18 cellular contexts compared by ENCODE assay signal in the genomic region with DNA sequence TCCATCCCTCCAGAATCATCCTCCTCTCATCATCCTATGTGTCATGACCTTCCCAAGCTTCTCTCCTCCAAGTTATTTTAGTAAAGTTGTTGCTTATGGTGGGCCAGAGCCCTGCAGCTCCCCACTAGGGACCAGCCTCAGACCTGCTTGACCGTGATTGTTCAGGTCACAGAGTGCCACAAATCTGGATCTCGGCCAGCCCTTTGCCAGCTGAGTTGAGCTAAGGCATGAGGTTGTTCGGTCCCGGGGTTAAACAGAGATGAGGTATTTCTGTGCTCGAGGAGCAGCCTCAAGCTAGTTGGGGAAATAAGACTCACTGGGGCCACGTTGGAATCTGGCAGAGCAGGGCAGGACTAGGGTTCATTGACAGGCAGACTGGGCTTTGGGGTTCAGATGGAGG.
A peak's percentile ranks its signal among the peaks of the same experiment; 100 is the strongest.
DNase-seq lines count a peak whose midpoint lies in the region; ATAC-seq and TF ChIP-seq lines count a peak whose summit lies in the region.
"Had no signal": no experiment of that assay in that cellular context is flagged by ENCODE, and none has a peak within 500 bp of the region (broad histone marks: within the 10 kb centered on the region; RNA-seq: fewer than 3 reads in every experiment).

No MANE protein-coding gene starts in this region.

- H3K27me3 Mint-ChIP-seq in endothelial cell (ENCODE audit: unreplicated experiment), result peaks cover 15% of the 10 kb centered on the region
- H3K27me3 Mint-ChIP-seq: CD8-positive, alpha-beta memory T cell had no signal

- no peak for TF ChIP-seq CTCF in HL-60 (IDR thresholded peaks at IDR 0.05; ENCODE audit: insufficient read depth, low read length)
- no peak for TF ChIP-seq CTCF in endothelial cell (IDR thresholded peaks at IDR 0.05; ENCODE audit: unreplicated experiment)

- no peaks in the 10 kb centered on the region for H3K9me3 Mint-ChIP-seq in endothelial cell (ENCODE audit: unreplicated experiment)
- H3K9me3 Mint-ChIP-seq: CD8-positive, alpha-beta memory T cell had no signal

- no peak overlapping the region for H4K8ac ChIP-seq in trophoblast cell (ENCODE audit: low read depth, low read length)

- peaks cover 53% of the 10 kb centered on the region for H3K36me3 Mint-ChIP-seq in endothelial cell (ENCODE audit: low read depth, unreplicated experiment)

- H4K12ac ChIP-seq in trophoblast cell (ENCODE audit: low read depth, low read length), result no peak overlapping the region

- H3K4me3 Mint-ChIP-seq in endothelial cell (ENCODE audit: unreplicated experiment), result peak overlapping the region; percentile 54

- H4K91ac ChIP-seq in trophoblast cell (ENCODE audit: low read depth, low read length), result no peak overlapping the region

- H3K36me3 ChIP-seq in BLaER1 (peaks cover 95% of the 10 kb centered on the region), trophoblast cell (ENCODE audit: control insufficient read depth in 1 of 2, insufficient read depth in 2 of 2, low read length in 2 of 2) (peaks cover 48 to 58% of the 10 kb centered on the region in 2 experiments)

- no peak overlapping the region for H3K27ac Mint-ChIP-seq in endothelial cell (ENCODE audit: unreplicated experiment)

- H3K4me1 Mint-ChIP-seq in endothelial cell (ENCODE audit: unreplicated experiment), result peaks cover 7% of the 10 kb centered on the region

- H3K18ac ChIP-seq in trophoblast cell (ENCODE audit: low read length), result peak overlapping the region; percentile 21

- H2BK5ac ChIP-seq in trophoblast cell (ENCODE audit: low read depth, low read length, poor library complexity), result no peak overlapping the region

- H3K4me3 ChIP-seq in BLaER1 (no peak overlapping the region), HL-60 (replicated peaks; ENCODE audit: insufficient read depth, low read length) (no peak overlapping the region), trophoblast cell (ENCODE audit: low read depth, low read length) (no peak overlapping the region)
- H3K4me3 ChIP-seq: MG63, SK-N-MC had no signal

- H3K4me1 ChIP-seq in BLaER1, result peaks cover 55% of the 10 kb centered on the region
- H3K4me1 ChIP-seq in trophoblast cell (ENCODE audit: control insufficient read depth in 1 of 2, insufficient read depth in 2 of 2, low read length in 2 of 2), result peaks cover 27 to 33% of the 10 kb centered on the region in 2 experiments

- no CpG with 5 or more reads among the region's 6 CpGs for WGBS in trophoblast cell (ENCODE audit: extremely low coverage, insufficient coverage, insufficient read length)

- H3K23ac ChIP-seq in trophoblast cell (ENCODE audit: low read length), result no peak overlapping the region

- H3K4ac ChIP-seq in trophoblast cell (ENCODE audit: low read depth, low read length), result peak overlapping the region; percentile 14

- H3K9ac ChIP-seq in BLaER1 (peak overlapping the region; percentile 7; the same call in 1 of the 2 replicates), trophoblast cell (ENCODE audit: low read length) (no peak overlapping the region)

- no peak for ATAC-seq in HG02870 (IDR thresholded peaks at IDR 0.05; ENCODE audit: unreplicated experiment)
- no peak for ATAC-seq in GM18907 (IDR thresholded peaks at IDR 0.05; ENCODE audit: unreplicated experiment)

- H3K79me1 ChIP-seq in trophoblast cell (ENCODE audit: low read length), result peaks cover 6% of the 10 kb centered on the region

- peaks cover 4% of the 10 kb centered on the region for H3K79me2 ChIP-seq in trophoblast cell (ENCODE audit: control insufficient read depth, insufficient read depth, low read length, poor library complexity)

- H2BK120ac ChIP-seq in trophoblast cell (ENCODE audit: insufficient read depth, low read length, poor library complexity), result peak overlapping the region; percentile 31

- peak overlapping the region; percentile 14; the same call in 1 of the 2 replicates for H3K4me2 ChIP-seq in BLaER1
- H3K4me2 ChIP-seq in trophoblast cell (ENCODE audit: low read length), result no peak overlapping the region

- no peak overlapping the region for H2AFZ ChIP-seq in trophoblast cell (ENCODE audit: insufficient read depth, low read length, poor library complexity)

- peaks cover 9% of the 10 kb centered on the region; the same call in 1 of the 2 replicates for H3K9me3 ChIP-seq in BLaER1
- no peaks in the 10 kb centered on the region for H3K9me3 ChIP-seq in trophoblast cell (ENCODE audit: insufficient read depth, low read depth, low read length)
- H3K9me3 ChIP-seq: BE2C, MG63 had no signal

- H3K27ac ChIP-seq in BLaER1 (0 out of 2 replicates have a peak overlapping the region, but pooled peaks have one; percentile 47), HL-60 (replicated peaks) (peak overlapping the region; percentile 95), trophoblast cell (ENCODE audit: low read depth, low read length) (no peak overlapping the region)
- H3K27ac ChIP-seq: SK-N-MC had no signal

- H3K14ac ChIP-seq in trophoblast cell (ENCODE audit: low read length), result no peak overlapping the region

- DNase-seq in HL-60 (ENCODE audit: low read depth in 1 of 2, low spot score in 1 of 2), result no peak
- DNase-seq in endothelial cell (ENCODE audit: low spot score), result no peak
- DNase-seq in trophoblast cell, result no peak
- DNase-seq in NCI-H526 (lab: John Stamatoyannopoulos, UW), result no peak
- DNase-seq in MV-4-11 (lab: John Stamatoyannopoulos, UW), result no peak
- DNase-seq: BE2C; CD8-positive, alpha-beta memory T cell; DMS53; MG63; NCI-H1092 treated with DMSO at 0.1 percent for 48 hours; NCI-H2081 treated with DMSO at 0.1 percent for 48 hours; NCI-H774; OCI-M1; SHP77 had no signal

- no peak overlapping the region for H2BK12ac ChIP-seq in trophoblast cell (ENCODE audit: low read length)

- H4K20me1 ChIP-seq in BLaER1, result peaks cover 85% of the 10 kb centered on the region

- H3K27me3 ChIP-seq in BLaER1, result no peaks in the 10 kb centered on the region
- H3K27me3 ChIP-seq in HL-60 (ENCODE audit: insufficient read depth, poor library complexity, severe bottlenecking), result no peaks in the 10 kb centered on the region
- H3K27me3 ChIP-seq in trophoblast cell (ENCODE audit: insufficient read depth, low read length), result no peaks in the 10 kb centered on the region
- H3K27me3 ChIP-seq: BE2C, MG63 had no signal

- H2AK5ac ChIP-seq in trophoblast cell (ENCODE audit: low read length), result no peak overlapping the region
